In the genomic region with DNA sequence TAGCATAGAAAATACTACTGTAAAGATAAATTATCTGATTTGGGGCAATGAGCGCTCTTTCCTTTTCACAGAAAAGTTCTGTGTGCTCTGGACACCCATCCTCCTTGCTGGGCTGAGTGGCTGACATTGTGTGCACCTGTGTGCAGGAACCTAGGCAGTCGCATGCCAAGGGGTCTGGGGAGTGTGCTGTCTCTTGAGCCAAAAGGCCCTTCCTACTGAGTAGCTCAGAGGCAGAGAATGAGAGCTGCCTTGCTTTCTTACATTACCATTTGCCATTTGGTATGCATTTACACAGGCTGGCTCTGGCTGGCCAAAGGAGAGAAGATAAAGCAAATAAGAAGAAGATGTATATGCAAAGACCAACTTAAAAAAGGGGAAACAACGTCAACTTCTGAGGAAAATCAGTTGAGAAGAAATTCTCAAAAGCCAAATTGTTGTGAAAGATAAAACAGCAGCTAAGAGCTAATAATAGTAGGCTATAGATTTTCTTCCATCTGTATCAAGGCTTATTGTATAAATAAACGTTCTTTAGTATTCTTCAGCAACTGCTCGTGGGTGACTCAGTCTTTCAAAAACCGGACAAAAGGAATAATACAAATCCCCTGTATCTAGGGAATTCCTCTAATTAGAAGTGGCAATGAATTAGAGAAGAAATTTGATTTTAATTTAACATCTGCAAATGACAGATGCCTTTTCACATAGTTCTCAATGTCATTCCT, we compare ENCODE assay signal across 11 cellular contexts.
DNase-seq lines count a peak whose midpoint lies in the region; ATAC-seq, FAIRE-seq and TF ChIP-seq lines count a peak whose summit lies in the region.
"Had no signal": no experiment of that assay in that cellular context is flagged by ENCODE, and none has a peak within 500 bp of the region (broad histone marks: within the 10 kb centered on the region; RNA-seq: fewer than 3 reads in every experiment).

No MANE protein-coding gene starts in this region.

- no peak overlapping the region for H3K4ac ChIP-seq in mesendoderm (ENCODE audit: low read depth, low read length)

- H2BK15ac ChIP-seq in mesendoderm (replicated peaks; ENCODE audit: low read depth) = no peak overlapping the region

- no peak overlapping the region for H3K56ac ChIP-seq in mesendoderm (ENCODE audit: low read length)

- H3K4me3 ChIP-seq in mesendoderm (ENCODE audit: low read length) = no peak overlapping the region
- no peak overlapping the region for H3K4me3 ChIP-seq in small intestine (ENCODE audit: low read depth in 1 of 2, low read length in 2 of 2)
- no peak overlapping the region for H3K4me3 ChIP-seq in gastroesophageal sphincter

- H3K23ac ChIP-seq in mesendoderm (ENCODE audit: low read length) = no peak overlapping the region

- TF ChIP-seq POLR2A in gastroesophageal sphincter (IDR thresholded peaks at IDR 0.05) = no peak

- no peaks in the 10 kb centered on the region for H3K79me1 ChIP-seq in mesendoderm (ENCODE audit: low read length)

- H2BK5ac ChIP-seq in mesendoderm (ENCODE audit: low read length) = no peak overlapping the region

- ATAC-seq in GM21786 (IDR thresholded peaks at IDR 0.05; ENCODE audit: unreplicated experiment) = peak; percentile 30
- ATAC-seq in HG03442 (IDR thresholded peaks at IDR 0.05; ENCODE audit: unreplicated experiment) = peak; percentile 20
- no peak for ATAC-seq in gastroesophageal sphincter

- WGBS in mesendoderm (ENCODE audit: extremely low coverage, insufficient coverage, low lambda C conversion rate) = no CpG with 5 or more reads among the region's 6 CpGs
- WGBS in small intestine, 3 donors = 71 to 89% (median 81%) methylated on average over 6 of the region's 6 CpGs
- 64 to 65% methylated on average over 4 to 6 of the region's 6 CpGs for WGBS in gastroesophageal sphincter (ENCODE audit: low coverage in 1 of 2), 2 donors

- H3K36me3 ChIP-seq in mesendoderm (ENCODE audit: control insufficient read depth, insufficient read depth, low read length) = no peaks in the 10 kb centered on the region
- H3K36me3 ChIP-seq in small intestine (ENCODE audit: control insufficient read depth in 2 of 2, insufficient read depth in 2 of 2, low read length in 2 of 2) = peaks cover 8 to 9% of the 10 kb centered on the region in 2 donors
- peaks cover 0 to 62% of the 10 kb centered on the region in 2 donors for H3K36me3 ChIP-seq in gastroesophageal sphincter

- FAIRE-seq in small intestine (lab: Jason Lieb, UNC) = no peak
- FAIRE-seq: endothelial cell of umbilical vein, urothelium cell line had no signal

- H2BK120ac ChIP-seq in mesendoderm (ENCODE audit: low read depth, low read length) = no peak overlapping the region

- H3K4me1 ChIP-seq in mesendoderm (ENCODE audit: control insufficient read depth, low read depth, low read length) (peaks cover 3% of the 10 kb centered on the region), small intestine (ENCODE audit: control insufficient read depth in 2 of 2, insufficient read depth in 1 of 2, low read depth in 1 of 2, low read length in 1 of 2) (no peaks in the 10 kb centered on the region), gastroesophageal sphincter (no peaks in the 10 kb centered on the region)
- H3K4me1 ChIP-seq: parathyroid adenoma had no signal

- DNase-seq in activated CD4-positive, alpha-beta T cell treated with anti-CD3 and anti-CD28 coated beads for 48 hours = peak; percentile 34
- no peak for DNase-seq in activated CD4-positive, alpha-beta T cell treated with anti-CD3 and anti-CD28 coated beads for 4 hours
- DNase-seq in mesendoderm (peak; percentile 52), NCI-H2029 treated with DMSO at 0.1 percent for 48 hours (lab: John Stamatoyannopoulos, UW) (no peak), small intestine (no peak)

- no peak overlapping the region for H4K8ac ChIP-seq in mesendoderm (ENCODE audit: low read depth, low read length)

- H3K9ac ChIP-seq in mesendoderm (ENCODE audit: low read length) = no peak overlapping the region
- H3K9ac ChIP-seq: parathyroid adenoma had no signal

- H3K9me3 ChIP-seq in small intestine (ENCODE audit: control insufficient read depth, low read depth) (no peaks in the 10 kb centered on the region), gastroesophageal sphincter (no peaks in the 10 kb centered on the region)

- H3K79me2 ChIP-seq in mesendoderm (ENCODE audit: control insufficient read depth, insufficient read depth, low read length) = no peaks in the 10 kb centered on the region
- H3K79me2 ChIP-seq: parathyroid adenoma had no signal

- TF ChIP-seq CTCF in gastroesophageal sphincter (IDR thresholded peaks at IDR 0.05) = no peak

- H3K27ac ChIP-seq in mesendoderm (ENCODE audit: low read depth, low read length) = no peak overlapping the region
- no peak overlapping the region for H3K27ac ChIP-seq in small intestine (ENCODE audit: low read depth in 1 of 2, low read length in 1 of 2)
- no peak overlapping the region for H3K27ac ChIP-seq in gastroesophageal sphincter
- H3K27ac ChIP-seq: parathyroid adenoma had no signal

- H3K27me3 ChIP-seq in mesendoderm (ENCODE audit: insufficient read depth, low read length, poor library complexity) (no peaks in the 10 kb centered on the region), small intestine (ENCODE audit: control insufficient read depth in 2 of 2, insufficient read depth in 2 of 2, low read length in 2 of 2) (no peaks in the 10 kb centered on the region), gastroesophageal sphincter (no peaks in the 10 kb centered on the region)

- no peak overlapping the region for H2AK5ac ChIP-seq in mesendoderm (ENCODE audit: low read length)

- no peak for TF ChIP-seq EP300 in gastroesophageal sphincter (IDR thresholded peaks at IDR 0.05)

- H3K4me2 ChIP-seq in mesendoderm (ENCODE audit: low read length) = no peak overlapping the region

- H4K5ac ChIP-seq in mesendoderm (ENCODE audit: low read length) = no peak overlapping the region

- no peak overlapping the region for H3K18ac ChIP-seq in mesendoderm (ENCODE audit: low read length)

Comparison
In these comparisons a context has a peak if more than half of its experiments do, and no peak if none do; other contexts are left out.
1. DNase-seq: peak in activated CD4-positive, alpha-beta T cell treated with anti-CD3 and anti-CD28 coated beads for 48 hours (single experiment) and mesendoderm (single experiment); none in activated CD4-positive, alpha-beta T cell treated with anti-CD3 and anti-CD28 coated beads for 4 hours (0 of 2), NCI-H2029 treated with DMSO at 0.1 percent for 48 hours (single experiment) and small intestine (single experiment).